ENCODE assay signal across 11 cellular contexts in genomic region chr3:188229726-188230125, GRCh38.
DNase-seq lines count a peak whose midpoint lies in the region; ATAC-seq, FAIRE-seq and TF ChIP-seq lines count a peak whose summit lies in the region.
"Had no signal": no experiment of that assay in that cellular context is flagged by ENCODE, and none has a peak within 500 bp of the region (broad histone marks: within the 10 kb centered on the region; RNA-seq: fewer than 3 reads in every experiment).

No MANE protein-coding gene starts in this region.

- H3K36me3 ChIP-seq in HepG2 (replicated peaks in 1 of 2; ENCODE audit: control insufficient read depth in 1 of 2, insufficient read depth in 2 of 2, low read length in 2 of 2) (peaks cover 2 to 13% of the 10 kb centered on the region in 2 experiments; a peak in 2 of 5 replicates), right lobe of liver (no peaks in the 10 kb centered on the region), esophagus squamous epithelium (peaks cover 0 to 45% (median 0%) of the 10 kb centered on the region in 3 donors), gastrocnemius medialis (no peaks in the 10 kb centered on the region)

- H3K27me3 ChIP-seq in HepG2 (ENCODE audit: control insufficient read depth in 1 of 2, insufficient read depth in 2 of 2, low read length in 2 of 2) (no peaks in the 10 kb centered on the region), right lobe of liver (no peaks in the 10 kb centered on the region), esophagus squamous epithelium (no peaks in the 10 kb centered on the region), gastrocnemius medialis (no peaks in the 10 kb centered on the region)

- WGBS in HepG2 (ENCODE audit: low lambda C conversion rate): 57% methylated on average over 2 of the region's 2 CpGs
- 100% methylated on average over 1 of the region's 2 CpGs for WGBS in right lobe of liver (ENCODE audit: insufficient coverage, low coverage, low lambda C conversion rate, missing lambda C conversion rate)
- WGBS in esophagus squamous epithelium, 2 donors: 94 to 95% methylated on average over 2 of the region's 2 CpGs

- ATAC-seq in HepG2 (peak; percentile 96), right lobe of liver (no peak), gastrocnemius medialis (no peak), GM21367 (IDR thresholded peaks at IDR 0.05; ENCODE audit: unreplicated experiment) (no peak), HG03442 (IDR thresholded peaks at IDR 0.05; ENCODE audit: unreplicated experiment) (no peak)

- no peaks in the 10 kb centered on the region; the same call in 1 of the 2 replicates for H4K20me1 ChIP-seq in HepG2 (ENCODE audit: insufficient read depth, low read length)

- TF ChIP-seq CTCF in HepG2 (CRISPR knock-in tag; IDR thresholded peaks at IDR 0.05) (no peak), right lobe of liver (IDR thresholded peaks at IDR 0.05) (no peak), esophagus squamous epithelium (IDR thresholded peaks at IDR 0.05) (no peak), gastrocnemius medialis (IDR thresholded peaks at IDR 0.05 in 4 of 5, conservative IDR thresholded peaks at IDR 0.05 in 1 of 5) (no peak)

- no peak overlapping the region for H3K27ac ChIP-seq in HepG2 (ENCODE audit: extremely low read length, insufficient read depth, low read length)
- no peak overlapping the region for H3K27ac ChIP-seq in right lobe of liver
- peak overlapping the region; percentile 22 to 72 (median 66) for H3K27ac ChIP-seq in esophagus squamous epithelium
- H3K27ac ChIP-seq in gastrocnemius medialis: peak overlapping the region; percentile 87 to 89 (median 88)
- H3K27ac ChIP-seq: SK-N-MC had no signal

- no peak overlapping the region for H3K9ac ChIP-seq in HepG2 (ENCODE audit: insufficient read depth, low read depth, low read length)

- peak in 1 of 2 experiments; percentile 40; a peak in 1 of 4 replicates for TF ChIP-seq EP300 in HepG2 (IDR thresholded peaks at IDR 0.05; ENCODE audit: low read depth in 2 of 2, low read length in 2 of 2)
- no peak for TF ChIP-seq EP300 in HepG2 (CRISPR knock-in tag; IDR thresholded peaks at IDR 0.05; ENCODE audit: borderline replicate concordance)

- intact Hi-C loops in HepG2 (cut with micrococcal nuclease; ENCODE audit: unreplicated experiment): no loop called here
- intact Hi-C loops in right lobe of liver (cut with DNase I): no loop called here
- intact Hi-C loops in esophagus squamous epithelium (cut with DNase I): no loop called here
- intact Hi-C loops in gastrocnemius medialis (cut with DNase I; ENCODE audit: low total_unique reads): loop anchor here (10.0 kb wide), 1 partner anchor 1585 kb away; no protein-coding TSS in a partner anchor

- CTCF ChIA-PET in HepG2 (lab: Yijun Ruan, JAX; ENCODE audit: low intra/inter-chr PET ratio, low total read pairs): no interaction called here

- FAIRE-seq in HepG2 (lab: Jason Lieb, UNC): peak; percentile 23

- H3K4me3 ChIP-seq in HepG2 (replicated peaks in 1 of 3; ENCODE audit: insufficient read depth in 1 of 3, low read depth in 2 of 3, low read length in 3 of 3): no peak overlapping the region
- no peak overlapping the region for H3K4me3 ChIP-seq in right lobe of liver
- H3K4me3 ChIP-seq in esophagus squamous epithelium: no peak overlapping the region
- no peak overlapping the region for H3K4me3 ChIP-seq in gastrocnemius medialis
- H3K4me3 ChIP-seq: SK-N-MC had no signal

- H3K4me2 ChIP-seq in HepG2 (ENCODE audit: low read depth, low read length): no peak overlapping the region

- H2AFZ ChIP-seq in HepG2 (ENCODE audit: low read length): no peak overlapping the region

- in situ Hi-C loops in HepG2 (cut with HindIII; ENCODE audit: extremely low pct_ligation_motif_present, low pct_unique_long_range_greater_than_20kb): no loop called here
- in situ Hi-C loops in gastrocnemius medialis (cut with MboI; ENCODE audit: low sequenced_read_pairs in 4 of 4): loop anchor here in 1 of 4 donors (25.0 kb wide), 1 partner anchor 492 kb away; the partner anchor contains the start of gene BCL6

- DNase-seq in HepG2 (ENCODE audit: low spot score) (peak; percentile 55), right lobe of liver (no peak), esophagus squamous epithelium (lab: John Stamatoyannopoulos, UW) (no peak), gastrocnemius medialis (no peak), NCI-H2081 treated with DMSO at 0.1 percent for 48 hours (lab: John Stamatoyannopoulos, UW) (no peak), NCI-H2029 treated with DMSO at 0.1 percent for 48 hours (lab: John Stamatoyannopoulos, UW) (no peak)
- DNase-seq: DMS 273 treated with DMSO at 0.1 percent for 48 hours, NCI-H1436 treated with DMSO at 0.1 percent for 48 hours had no signal

- no TSS peak for BruUV-seq in HepG2 (replicated peaks; lab: Mats Ljungman, UMichigan)

- TF ChIP-seq POLR2A in HepG2 (IDR thresholded peaks at IDR 0.05; ENCODE audit: insufficient read depth in 1 of 2, low read depth in 2 of 2, low read length in 2 of 2) (no peak), right lobe of liver (IDR thresholded peaks at IDR 0.05) (no peak), esophagus squamous epithelium (IDR thresholded peaks at IDR 0.05) (no peak), gastrocnemius medialis (IDR thresholded peaks at IDR 0.05) (no peak)

- H3K79me2 ChIP-seq in HepG2 (ENCODE audit: insufficient read depth, low read length): peaks cover 37% of the 10 kb centered on the region

- POLR2A ChIA-PET in HepG2 (lab: Yijun Ruan, JAX): no interaction called here

- no peaks in the 10 kb centered on the region for H3K9me3 ChIP-seq in HepG2 (ENCODE audit: low read length)
- no peaks in the 10 kb centered on the region for H3K9me3 ChIP-seq in right lobe of liver
- H3K9me3 ChIP-seq in esophagus squamous epithelium: no peaks in the 10 kb centered on the region
- H3K9me3 ChIP-seq in gastrocnemius medialis: no peaks in the 10 kb centered on the region

- TF ChIP-seq RAD21 in HepG2 (CRISPR knock-in tag; IDR thresholded peaks at IDR 0.05): no peak

- H3K4me1 ChIP-seq in HepG2 (ENCODE audit: insufficient read depth, low read length): peaks cover 33% of the 10 kb centered on the region
- H3K4me1 ChIP-seq in right lobe of liver: no peaks in the 10 kb centered on the region
- H3K4me1 ChIP-seq in esophagus squamous epithelium: peaks cover 0 to 53% (median 0%) of the 10 kb centered on the region in 3 donors
- peaks cover 25 to 56% of the 10 kb centered on the region in 2 donors for H3K4me1 ChIP-seq in gastrocnemius medialis

TF ChIP-seq in HepG2, 621 proteins besides CTCF, POLR2A, EP300 and RAD21 (continues in another document):
- TF ChIP-seq MTA3 (CRISPR knock-in tag; IDR thresholded peaks at IDR 0.05) (no peak), HDAC2 (CRISPR knock-in tag; IDR thresholded peaks at IDR 0.05) (peak; percentile 23; the same call in 1 of the 2 replicates), TEAD3 (CRISPR knock-in tag; optimal IDR thresholded peaks at IDR 0.05; ENCODE audit: borderline replicate concordance) (peak; percentile 70), ZNF609 (CRISPR knock-in tag; IDR thresholded peaks at IDR 0.05; ENCODE audit: borderline replicate concordance) (peak; percentile 93), ZNF7 (CRISPR knock-in tag; IDR thresholded peaks at IDR 0.05) (no peak), FOXJ3 (CRISPR knock-in tag; IDR thresholded peaks at IDR 0.05; ENCODE audit: borderline replicate concordance) (peak; percentile 41; the same call in 1 of the 2 replicates), FOXA3 (CRISPR knock-in tag; IDR thresholded peaks at IDR 0.05) (peak; percentile 48; the same call in 1 of the 2 replicates), HHEX (CRISPR knock-in tag; IDR thresholded peaks at IDR 0.05) (peak; percentile 57; the same call in 1 of the 2 replicates), ZBTB21 (CRISPR knock-in tag; IDR thresholded peaks at IDR 0.05) (no peak), MIER2 (CRISPR knock-in tag; IDR thresholded peaks at IDR 0.05) (no peak), JDP2 (CRISPR knock-in tag; IDR thresholded peaks at IDR 0.05; ENCODE audit: borderline replicate concordance) (no peak)

Comparison
In these comparisons a context has a peak if more than half of its experiments do, and no peak if none do; other contexts are left out.
1. H3K27ac ChIP-seq: peak in esophagus squamous epithelium (4 of 4) and gastrocnemius medialis (4 of 4); none in HepG2 (single experiment) and right lobe of liver (0 of 3).